Comparison of ENCODE assay signal across 8 cellular contexts in genomic region chr12:124636138-124636968, GRCh38.
A peak's percentile ranks its signal among the peaks of the same experiment; 100 is the strongest.
DNase-seq lines count a peak whose midpoint lies in the region; ATAC-seq, FAIRE-seq and TF ChIP-seq lines count a peak whose summit lies in the region.

No MANE protein-coding gene starts in this region.

- no peaks in the 10 kb centered on the region for H3K9me3 ChIP-seq in small intestine (ENCODE audit: control insufficient read depth, low read depth)

- no peak overlapping the region for H3K27ac ChIP-seq in small intestine (ENCODE audit: low read depth in 1 of 2, low read length in 1 of 2)

- 35 to 44% (median 37%) methylated on average over 10 of the region's 10 CpGs for WGBS in small intestine, 3 donors

- TF ChIP-seq CTCF in cardiac fibroblast (IDR thresholded peaks at IDR 0.05; ENCODE audit: low read depth, low read length) (no peak), GM13977 (IDR thresholded peaks at IDR 0.05; ENCODE audit: extremely low read depth, insufficient read depth, missing control alignments) (no peak)

- no peaks in the 10 kb centered on the region for H3K27me3 ChIP-seq in small intestine (ENCODE audit: control insufficient read depth in 2 of 2, insufficient read depth in 2 of 2, low read length in 2 of 2)

- FAIRE-seq in small intestine (lab: Jason Lieb, UNC), result no peak

- in situ Hi-C loops in GM13977 (cut with MboI; ENCODE audit: low pct_unique_long_range_greater_than_20kb, low sequenced_read_pairs, unreplicated experiment), result no loop called here

- ATAC-seq in HG02870 (IDR thresholded peaks at IDR 0.05; ENCODE audit: unreplicated experiment), result no peak
- ATAC-seq in GM19452 (IDR thresholded peaks at IDR 0.05; ENCODE audit: unreplicated experiment), result no peak
- no peak for ATAC-seq in HG02610 (IDR thresholded peaks at IDR 0.05; ENCODE audit: unreplicated experiment)

- DNase-seq in HCEC 1CT (peak; percentile 70), SW480 (ENCODE audit: low spot score) (peak; percentile 91), cardiac fibroblast (ENCODE audit: low read depth in 2 of 2) (peak; percentile 65 to 87), small intestine (peak; percentile 74), GM13977 (ENCODE audit: low spot score) (no peak)

- no peaks in the 10 kb centered on the region for H3K36me3 ChIP-seq in small intestine (ENCODE audit: control insufficient read depth in 2 of 2, insufficient read depth in 2 of 2, low read length in 2 of 2)

- H3K4me3 ChIP-seq in cardiac fibroblast (replicated peaks in 1 of 2; ENCODE audit: low read depth in 2 of 2, low read length in 2 of 2) (no peak overlapping the region), small intestine (ENCODE audit: low read depth in 1 of 2, low read length in 2 of 2) (no peak overlapping the region)

- H3K4me1 ChIP-seq in small intestine (ENCODE audit: control insufficient read depth in 2 of 2, insufficient read depth in 1 of 2, low read depth in 1 of 2, low read length in 1 of 2), result no peaks in the 10 kb centered on the region
